Comparison of ENCODE assay signal across 8 cellular contexts in the genomic region with DNA sequence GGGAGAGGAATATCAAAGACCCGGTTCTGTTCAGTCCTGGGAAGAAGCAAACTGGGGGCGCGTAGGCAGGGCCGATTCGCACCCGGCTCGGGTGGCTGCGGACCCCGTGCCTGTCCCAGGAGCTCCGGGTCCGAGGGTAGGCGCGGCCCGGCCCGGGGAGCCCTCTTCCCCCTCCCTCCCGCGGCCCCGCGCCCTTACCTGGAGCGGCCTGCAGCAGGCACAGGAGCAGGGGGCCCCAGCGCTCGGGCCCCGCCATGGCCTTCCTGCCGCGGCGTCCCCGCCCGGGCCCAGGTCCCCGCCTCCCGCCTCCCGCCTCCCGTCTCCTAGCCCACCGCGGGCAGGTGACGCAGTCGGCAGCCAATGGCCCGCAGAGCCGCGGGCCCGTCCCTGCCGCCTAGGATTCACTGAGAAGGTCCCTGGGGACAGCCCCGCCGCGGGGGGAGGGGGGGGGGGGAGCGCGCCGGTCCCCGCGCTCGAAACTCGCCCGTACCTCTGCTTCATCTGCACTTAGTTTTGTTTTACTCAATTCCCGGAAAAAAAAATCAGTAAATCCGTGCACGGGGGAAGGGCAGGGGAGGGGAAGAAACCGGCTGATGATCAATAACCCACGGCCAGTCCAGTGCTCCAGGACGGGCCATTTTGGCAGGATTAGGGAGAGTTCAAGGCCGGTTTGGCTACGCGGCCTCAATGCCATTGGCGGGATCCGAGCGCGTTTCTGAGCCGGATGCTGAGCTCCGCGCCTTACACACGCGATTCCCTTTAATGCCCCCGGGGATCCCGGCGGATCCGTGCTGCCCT. TPM values are rescaled to one million over a fixed set of nuclear protein-coding genes. Genes with fewer than 3 reads are reported as not detected.
DNase-seq lines count a peak whose midpoint lies in the region; TF ChIP-seq lines count a peak whose summit lies in the region.

TSS of gene IFNLR1 (minus strand) at position 297 of the 798 bp plus-strand sequence. CDS start at position 256, 41 bp downstream.

- H3K79me2 ChIP-seq in GM23248 (ENCODE audit: insufficient read depth) = no peaks in the 10 kb centered on the region

- H3K4me3 Mint-ChIP-seq in activated T-helper 1 cell treated with anti-CD3 and anti-CD28 coated beads, Interleukin-12 subunit alpha, Interleukin-12 subunit beta, Interleukin-2, Interleukin-4 antibody, amounts not matched to agents 30 ng/mL and 10 ng/mL and 1 ng/mL, durations not matched to agents 14 hours and 24 hours and 36 hours = peak within 1 kb of the TSS; percentile 76
- peak within 1 kb of the TSS; percentile 73 for H3K4me3 Mint-ChIP-seq in osteocyte (ENCODE audit: unreplicated experiment)

- H4K20me1 ChIP-seq in GM23248 (ENCODE audit: insufficient read depth) = no peaks in the 10 kb centered on the region

- no peaks in the 10 kb centered on the region for H3K9me3 ChIP-seq in GM23248 (ENCODE audit: low read depth)
- no peaks in the 10 kb centered on the region for H3K9me3 ChIP-seq in tibial artery

- H3K9me3 Mint-ChIP-seq in activated T-helper 1 cell treated with anti-CD3 and anti-CD28 coated beads, Interleukin-12 subunit alpha, Interleukin-12 subunit beta, Interleukin-2, Interleukin-4 antibody, amounts not matched to agents 30 ng/mL and 10 ng/mL and 1 ng/mL, durations not matched to agents 14 hours and 24 hours and 36 hours = peaks cover 12% of the 10 kb centered on the region
- H3K9me3 Mint-ChIP-seq in osteocyte (ENCODE audit: unreplicated experiment) = no peaks in the 10 kb centered on the region

- peaks cover 6% of the 10 kb centered on the region; the same call in 1 of the 2 replicates for H3F3A ChIP-seq in GM23248 (ENCODE audit: insufficient read depth)

- H3K4me1 ChIP-seq in GM23248 (ENCODE audit: insufficient read depth) (no peaks in the 10 kb centered on the region; the same call in 1 of the 2 replicates), tibial artery (peaks cover 0 to 16% (median 9%) of the 10 kb centered on the region in 4 donors)

- H3K4me2 ChIP-seq in GM23248 (ENCODE audit: unreplicated experiment) = peak within 1 kb of the TSS; percentile 62

- peak within 1 kb of the TSS; percentile 42 for H3K4me3 ChIP-seq in AG09309 (ENCODE audit: control insufficient read depth, low read depth, low read length)
- H3K4me3 ChIP-seq in GM23248 = peak within 1 kb of the TSS; percentile 70
- H3K4me3 ChIP-seq in tibial artery = peak within 1 kb of the TSS; percentile 38 to 49

- 4 to 6% methylated on average over 35 to 61 of the region's 74 CpGs for WGBS in GM23248 (ENCODE audit: low coverage in 1 of 2, low lambda C conversion rate in 2 of 2, missing lambda C conversion rate in 2 of 2), 2 experiments

- in situ Hi-C loops in GM23248 (cut with MboI) = no loop called here

- H3K9me2 ChIP-seq in GM23248 (ENCODE audit: insufficient read depth) = no peaks in the 10 kb centered on the region

- peak within 1 kb of the TSS; percentile 23 for H3K27ac Mint-ChIP-seq in activated T-helper 1 cell treated with anti-CD3 and anti-CD28 coated beads, Interleukin-12 subunit alpha, Interleukin-12 subunit beta, Interleukin-2, Interleukin-4 antibody, amounts not matched to agents 30 ng/mL and 10 ng/mL and 1 ng/mL, durations not matched to agents 14 hours and 24 hours and 36 hours
- no peak within 1 kb of the TSS for H3K27ac Mint-ChIP-seq in osteocyte (ENCODE audit: unreplicated experiment)

- H3K27ac ChIP-seq in GM23248 = no peak within 1 kb of the TSS
- no peak within 1 kb of the TSS for H3K27ac ChIP-seq in tibial artery

- H3K4me1 Mint-ChIP-seq in activated T-helper 1 cell treated with anti-CD3 and anti-CD28 coated beads, Interleukin-12 subunit alpha, Interleukin-12 subunit beta, Interleukin-2, Interleukin-4 antibody, amounts not matched to agents 30 ng/mL and 10 ng/mL and 1 ng/mL, durations not matched to agents 14 hours and 24 hours and 36 hours (ENCODE audit: low read depth) = peaks cover 40% of the 10 kb centered on the region
- peaks cover 10% of the 10 kb centered on the region for H3K4me1 Mint-ChIP-seq in osteocyte (ENCODE audit: unreplicated experiment)

- intact Hi-C loops in activated T-helper 1 cell treated with anti-CD3 and anti-CD28 coated beads, Interleukin-12 subunit alpha, Interleukin-12 subunit beta, Interleukin-2, Interleukin-4 antibody, amounts not matched to agents 30 ng/mL and 10 ng/mL and 1 ng/mL, durations not matched to agents 14 hours and 24 hours and 36 hours (cut with micrococcal nuclease) = loop anchor here (2.0 to 10.0 kb wide), 2 partner anchors 14 to 558 kb away; partner anchors contain the start of gene CLIC4
- intact Hi-C loops in tibial artery (cut with DNase I; ENCODE audit: low total_unique reads) = no loop called here

- TF ChIP-seq CTCF in AG09309 (IDR thresholded peaks at IDR 0.05; ENCODE audit: control insufficient read depth, insufficient read depth, low read depth, low read length, missing control alignments) = no peak
- TF ChIP-seq CTCF in osteocyte (IDR thresholded peaks at IDR 0.05) = no peak
- TF ChIP-seq CTCF in tibial artery (IDR thresholded peaks at IDR 0.05) = no peak

- H3K27me3 ChIP-seq in GM23248 (replicated peaks; ENCODE audit: insufficient read depth) (peaks cover 4% of the 10 kb centered on the region), tibial artery (peaks cover 0 to 64% of the 10 kb centered on the region in 2 donors)

- peaks cover 3% of the 10 kb centered on the region for H3K36me3 Mint-ChIP-seq in activated T-helper 1 cell treated with anti-CD3 and anti-CD28 coated beads, Interleukin-12 subunit alpha, Interleukin-12 subunit beta, Interleukin-2, Interleukin-4 antibody, amounts not matched to agents 30 ng/mL and 10 ng/mL and 1 ng/mL, durations not matched to agents 14 hours and 24 hours and 36 hours (ENCODE audit: low read depth)
- no peaks in the 10 kb centered on the region for H3K36me3 Mint-ChIP-seq in osteocyte (ENCODE audit: unreplicated experiment)

- H3K36me3 ChIP-seq in GM23248 (ENCODE audit: low read depth) (no peaks in the 10 kb centered on the region), tibial artery (no peaks in the 10 kb centered on the region)

- peak within 1 kb of the TSS; percentile 76 for H2AFZ ChIP-seq in GM23248

- peak within 1 kb of the TSS; percentile 46 for H3K9ac ChIP-seq in GM23248

- DNase-seq in AG09309 (ENCODE audit: low read depth) (no peak), GM23248 (peak; percentile 63), NCI-H69 (lab: John Stamatoyannopoulos, UW) (peak; percentile 91), foreskin melanocyte (peak; percentile 41), osteocyte (ENCODE audit: extremely low spot score, unreplicated experiment) (no peak), tibial artery (no peak), kidney glomerular epithelial cell (lab: John Stamatoyannopoulos, UW) (no peak)
- peak; percentile 61 for DNase-seq in activated T-helper 1 cell treated with anti-CD3 and anti-CD28 coated beads, Interleukin-12 subunit alpha, Interleukin-12 subunit beta, Interleukin-2, Interleukin-4 antibody, amounts not matched to agents 30 ng/mL and 10 ng/mL and 1 ng/mL, durations not matched to agents 14 hours and 24 hours and 36 hours (ENCODE audit: low spot score)

- peaks cover 7% of the 10 kb centered on the region for H3K27me3 Mint-ChIP-seq in activated T-helper 1 cell treated with anti-CD3 and anti-CD28 coated beads, Interleukin-12 subunit alpha, Interleukin-12 subunit beta, Interleukin-2, Interleukin-4 antibody, amounts not matched to agents 30 ng/mL and 10 ng/mL and 1 ng/mL, durations not matched to agents 14 hours and 24 hours and 36 hours (ENCODE audit: insufficient read depth)
- H3K27me3 Mint-ChIP-seq in osteocyte (ENCODE audit: unreplicated experiment) = peaks cover 12% of the 10 kb centered on the region

RNA-seq across cellular contexts. Expression of gene IFNLR1, which starts in this region (rescaled TPM):
- total RNA-seq in GM23248 (2014; rRNA removed; shearing (Covaris generic)) = not detected in 2 replicates
- polyA plus RNA-seq in GM23248 (2016; fragmentation: Nextera tagmentation; extraction: Ambion mirVana) = not detected in 2 replicates
- total RNA-seq in activated T-helper 1 cell treated with anti-CD3 and anti-CD28 coated beads, Interleukin-12 subunit alpha, Interleukin-12 subunit beta, Interleukin-2, Interleukin-4 antibody, amounts not matched to agents 30 ng/mL and 10 ng/mL and 1 ng/mL, durations not matched to agents 14 hours and 24 hours and 36 hours = 2.2 and 3.1 TPM in 2 replicates
- 0.16 TPM in 1 of 2 replicates, not detected in the other for total RNA-seq in osteocyte

Comparison
In these comparisons a context has a peak if more than half of its experiments do, and no peak if none do; other contexts are left out.
1. Peak in DNase-seq, H3K4me3 ChIP-seq, H3K9ac ChIP-seq and H3K4me2 ChIP-seq in GM23248; RNA of the gene not detected or under 1 TPM.
2. DNase-seq: peak in NCI-H69 (single experiment), activated T-helper 1 cell treated with anti-CD3 and anti-CD28 coated beads, Interleukin-12 subunit alpha, Interleukin-12 subunit beta, Interleukin-2, Interleukin-4 antibody, amounts not matched to agents 30 ng/mL and 10 ng/mL and 1 ng/mL, durations not matched to agents 14 hours and 24 hours and 36 hours (single experiment) and foreskin melanocyte (single experiment); none in AG09309 (single experiment), osteocyte (single experiment), tibial artery (0 of 2) and kidney glomerular epithelial cell (single experiment).
3. Peak in every context shown above with its lines, with median percentiles within 50 percentile points of each other: H3K4me3 ChIP-seq.